18 cellular contexts compared by ENCODE assay signal in genomic region chr19:40249201-40249600, GRCh38. TPM values are rescaled to one million over a fixed set of nuclear protein-coding genes. Genes with fewer than 3 reads are reported as not detected.
"Had no signal": no experiment of that assay in that cellular context is flagged by ENCODE, and none has a peak within 500 bp of the region (broad histone marks: within the 10 kb centered on the region; RNA-seq: fewer than 3 reads in every experiment).

No MANE protein-coding gene starts in this region.

- DNase-seq: activated CD4-positive, alpha-beta T cell treated with anti-CD3 and anti-CD28 coated beads, Interleukin-2, amount 50 U/mL, for 48 hours; activated naive CD4-positive, alpha-beta T cell treated with anti-CD3 and anti-CD28 coated beads, Interleukin-2, amount 10 ng/mL, durations not matched to agents 7 days and 5 days; adrenal gland; colonic mucosa; effector CD8-positive, alpha-beta T cell; foreskin keratinocyte; head of caudate nucleus; retina; SK-N-SH; T-cell; T1000; transverse colon had no signal

- H3K4me3 ChIP-seq: adrenal gland, cardiac muscle cell, colonic mucosa, transverse colon had no signal

- H3K9ac ChIP-seq: parathyroid adenoma, SK-N-SH had no signal

- H3K4me1 ChIP-seq: colonic mucosa, foreskin keratinocyte had no signal

- H3K27me3 ChIP-seq: adrenal gland, cardiac muscle cell, colonic mucosa, foreskin keratinocyte, neutrophil, transverse colon had no signal

- H3K4me1 Mint-ChIP-seq: activated naive CD4-positive, alpha-beta T cell treated with anti-CD3 and anti-CD28 coated beads, Interleukin-2, amount 10 ng/mL, durations not matched to agents 7 days and 5 days had no signal

- ATAC-seq: foreskin keratinocyte; stimulated activated memory B cell treated with anti-CD40 and anti-IgM and Interleukin-4, amounts not matched to agents 10 μg/mL and 1 μg/mL and 100 μg/mL, for 72 hours; T-cell had no signal

- H2AFZ ChIP-seq: parathyroid adenoma had no signal

- H3K27ac ChIP-seq: adrenal gland, cardiac muscle cell, colonic mucosa, foreskin keratinocyte, neutrophil, parathyroid adenoma, transverse colon had no signal

- H3K9me3 ChIP-seq: adrenal gland, colonic mucosa, neutrophil, SK-N-SH, transverse colon had no signal

- H3K4me2 ChIP-seq: SK-N-SH had no signal

- H3K27ac Mint-ChIP-seq: T-cell had no signal

- H3K36me3 ChIP-seq: colonic mucosa had no signal

- H3K9me3 Mint-ChIP-seq: activated naive CD4-positive, alpha-beta T cell treated with anti-CD3 and anti-CD28 coated beads, Interleukin-2, amount 10 ng/mL, durations not matched to agents 7 days and 5 days; activated T-helper 2 cell treated with anti-CD3 and anti-CD28 coated beads, Interferon-gamma antibody, Interleukin-2, Interleukin-4, amounts not matched to agents 10 μg/mL and 5 μg/mL and 100 μg/mL, durations not matched to agents 14 hours and 24 hours and 36 hours; stimulated activated memory B cell treated with anti-CD40 and anti-IgM and Interleukin-4, amounts not matched to agents 10 μg/mL and 1 μg/mL and 100 μg/mL, for 72 hours; T-cell had no signal

- H3K4me3 Mint-ChIP-seq: activated naive CD4-positive, alpha-beta T cell treated with anti-CD3 and anti-CD28 coated beads, Interleukin-2, amount 10 ng/mL, durations not matched to agents 7 days and 5 days; stimulated activated memory B cell treated with anti-CD40 and anti-IgM and Interleukin-4, amounts not matched to agents 10 μg/mL and 1 μg/mL and 100 μg/mL, for 72 hours; T-cell had no signal

- H3K27me3 Mint-ChIP-seq: activated naive CD4-positive, alpha-beta T cell treated with anti-CD3 and anti-CD28 coated beads, Interleukin-2, amount 10 ng/mL, durations not matched to agents 7 days and 5 days; stimulated activated memory B cell treated with anti-CD40 and anti-IgM and Interleukin-4, amounts not matched to agents 10 μg/mL and 1 μg/mL and 100 μg/mL, for 72 hours; T-cell had no signal

RNA-seq across cellular contexts. Expression of gene TTC9B, which starts 31.0 kb away (rescaled TPM):
- total RNA-seq: activated T-helper 2 cell treated with anti-CD3 and anti-CD28 coated beads, Interferon-gamma antibody, Interleukin-2, Interleukin-4, amounts not matched to agents 10 μg/mL and 5 μg/mL and 100 μg/mL, durations not matched to agents 14 hours and 24 hours and 36 hours; cardiac muscle cell; foreskin keratinocyte; subcutaneous adipose tissue; T-cell; transverse colon had no signal
- polyA plus RNA-seq: foreskin keratinocyte had no signal
